ENCODE assay signal across 17 cellular contexts in genomic region chr1:61230523-61230922, GRCh38.
DNase-seq lines count a peak whose midpoint lies in the region; ATAC-seq and TF ChIP-seq lines count a peak whose summit lies in the region.
"Had no signal": no experiment of that assay in that cellular context is flagged by ENCODE, and none has a peak within 500 bp of the region (broad histone marks: within the 10 kb centered on the region; RNA-seq: fewer than 3 reads in every experiment).

No MANE protein-coding gene starts in this region.

- H3K4me1 ChIP-seq in GM23338 (ENCODE audit: insufficient read depth) = 0 out of 2 replicates have a peak, but pooled peaks cover 2% of the 10 kb centered on the region
- H3K4me1 ChIP-seq in Peyer's patch = peaks cover 0 to 16% (median 0%) of the 10 kb centered on the region in 4 donors
- H3K4me1 ChIP-seq: Caco-2 had no signal

- TF ChIP-seq POLR2A in Peyer's patch (IDR thresholded peaks at IDR 0.05) = no peak

- H3K27me3 ChIP-seq in GM23338 (ENCODE audit: insufficient read depth) (no peaks in the 10 kb centered on the region), Peyer's patch (no peaks in the 10 kb centered on the region)

- no peaks in the 10 kb centered on the region for H4K20me1 ChIP-seq in GM23338 (replicated peaks; ENCODE audit: insufficient read depth)

- DNase-seq in GM23338 (ENCODE audit: low spot score) = no peak
- DNase-seq in Peyer's patch = peak in 2 of 3 donors; percentile 61 to 63
- DNase-seq in glutamatergic neuron = no peak
- DNase-seq in mesothelial cell of epicardium (ENCODE audit: low spot score in 2 of 2, unreplicated experiment in 2 of 2) = no peak
- DNase-seq in NCI-H1930 (lab: John Stamatoyannopoulos, UW) = no peak
- no peak for DNase-seq in kidney glomerular epithelial cell (lab: John Stamatoyannopoulos, UW)
- no peak for DNase-seq in COLO668 (lab: John Stamatoyannopoulos, UW; ENCODE audit: unreplicated experiment)
- DNase-seq: Caco-2, H9, MV-4-11, NCI-H1417 treated with DMSO at 0.1 percent for 48 hours, NCI-H2081, NCI-H226, SHP77 treated with DMSO at 0.1 percent for 48 hours had no signal

- H3K36me3 ChIP-seq in GM23338 (ENCODE audit: insufficient read depth) (no peaks in the 10 kb centered on the region), Peyer's patch (no peaks in the 10 kb centered on the region)

- no peak for TF ChIP-seq CTCF in GM23338 (conservative IDR thresholded peaks at IDR 0.05; ENCODE audit: low read depth in 2 of 2)
- no peak for TF ChIP-seq CTCF in Peyer's patch (IDR thresholded peaks at IDR 0.05)
- no peak for TF ChIP-seq CTCF in glutamatergic neuron (IDR thresholded peaks at IDR 0.05; ENCODE audit: partially characterized antibody, unreplicated experiment)
- TF ChIP-seq CTCF in mesothelial cell of epicardium (IDR thresholded peaks at IDR 0.05; ENCODE audit: unreplicated experiment) = no peak

- H3K27ac ChIP-seq in GM23338 (ENCODE audit: low read depth) (no peak overlapping the region), Peyer's patch (no peak overlapping the region)

- H3K36me3 Mint-ChIP-seq in GM23338 (ENCODE audit: low read depth) = no peaks in the 10 kb centered on the region
- no peaks in the 10 kb centered on the region for H3K36me3 Mint-ChIP-seq in glutamatergic neuron (ENCODE audit: unreplicated experiment)
- H3K36me3 Mint-ChIP-seq in mesothelial cell of epicardium = peaks cover 4% of the 10 kb centered on the region
- H3K36me3 Mint-ChIP-seq: CD14-positive monocyte, IgD-negative memory B cell had no signal

- H3F3A ChIP-seq in GM23338 (replicated peaks; ENCODE audit: low read depth) = no peaks in the 10 kb centered on the region

- no peak overlapping the region for H3K27ac Mint-ChIP-seq in GM23338
- H3K27ac Mint-ChIP-seq in glutamatergic neuron (ENCODE audit: unreplicated experiment) = peak overlapping the region; percentile 94
- peak overlapping the region; percentile 0 for H3K27ac Mint-ChIP-seq in mesothelial cell of epicardium
- H3K27ac Mint-ChIP-seq: CD14-positive monocyte, IgD-negative memory B cell had no signal

- ATAC-seq in GM23338 = peak; percentile 67
- no peak for ATAC-seq in HG03460 (IDR thresholded peaks at IDR 0.05; ENCODE audit: unreplicated experiment)

- no peak overlapping the region for H2AFZ ChIP-seq in GM23338

- H3K27me3 Mint-ChIP-seq in GM23338 (ENCODE audit: insufficient read depth, low read depth, poor library complexity) (peaks cover 5% of the 10 kb centered on the region), glutamatergic neuron (ENCODE audit: unreplicated experiment) (peaks cover 5% of the 10 kb centered on the region), mesothelial cell of epicardium (ENCODE audit: low read depth) (no peaks in the 10 kb centered on the region)

- H3K4me3 Mint-ChIP-seq in GM23338 = no peak overlapping the region
- peak overlapping the region; percentile 26 for H3K4me3 Mint-ChIP-seq in glutamatergic neuron (ENCODE audit: unreplicated experiment)
- no peak overlapping the region for H3K4me3 Mint-ChIP-seq in mesothelial cell of epicardium
- H3K4me3 Mint-ChIP-seq: CD14-positive monocyte, H9, IgD-negative memory B cell had no signal

- H3K79me2 ChIP-seq in GM23338 (replicated peaks; ENCODE audit: insufficient read depth) = no peaks in the 10 kb centered on the region

- H3K4me1 Mint-ChIP-seq in GM23338 (peaks cover 17% of the 10 kb centered on the region), glutamatergic neuron (ENCODE audit: low read depth, unreplicated experiment) (peaks cover 58% of the 10 kb centered on the region), mesothelial cell of epicardium (peaks cover 44% of the 10 kb centered on the region)
- H3K4me1 Mint-ChIP-seq: IgD-negative memory B cell had no signal

- no peaks in the 10 kb centered on the region for H3K9me2 ChIP-seq in GM23338 (ENCODE audit: insufficient read depth)

- no peaks in the 10 kb centered on the region for H3K9me3 ChIP-seq in Peyer's patch
- H3K9me3 ChIP-seq: Caco-2 had no signal

- H3K4me3 ChIP-seq in GM23338 = no peak overlapping the region
- no peak overlapping the region for H3K4me3 ChIP-seq in Peyer's patch

- H3K4me2 ChIP-seq in GM23338 = no peak overlapping the region

- H3K9me3 Mint-ChIP-seq in GM23338 (no peaks in the 10 kb centered on the region; the same call in 2 of the 3 replicates), glutamatergic neuron (ENCODE audit: unreplicated experiment) (peaks cover 7% of the 10 kb centered on the region), mesothelial cell of epicardium (no peaks in the 10 kb centered on the region)
- H3K9me3 Mint-ChIP-seq: H9, IgD-negative memory B cell had no signal

TF ChIP-seq in GM23338, 12 proteins besides CTCF, POLR2A, EP300 and RAD21 (continues in another document):
- no peak for TF ChIP-seq ZNF331 (CRISPR knock-in tag; IDR thresholded peaks at IDR 0.05; ENCODE audit: low read depth)
- no peak for TF ChIP-seq JUNB (IDR thresholded peaks at IDR 0.05; ENCODE audit: unreplicated experiment)
- TF ChIP-seq ZNF462 (CRISPR knock-in tag; IDR thresholded peaks at IDR 0.05) = no peak

Comparison
In these comparisons a context has a peak if more than half of its experiments do, and no peak if none do; other contexts are left out.
1. DNase-seq: peak in Peyer's patch (2 of 3); none in GM23338 (single experiment), glutamatergic neuron (single experiment), mesothelial cell of epicardium (0 of 2), NCI-H1930 (0 of 2), kidney glomerular epithelial cell (single experiment) and COLO668 (single experiment).